In genomic region chr19:15265849-15266248, GRCh38 we compare ENCODE assay signal across 8 cellular contexts. TPM values are rescaled to one million over a fixed set of nuclear protein-coding genes. Genes with fewer than 3 reads are reported as not detected.
A peak's percentile ranks its signal among the peaks of the same experiment; 100 is the strongest.
DNase-seq lines count a peak whose midpoint lies in the region; ATAC-seq and TF ChIP-seq lines count a peak whose summit lies in the region.

No MANE protein-coding gene starts in this region.

- POLR2A ChIA-PET in GM10248 (lab: Yijun Ruan, JAX) = no interaction called here

- H3K4me3 ChIP-seq in cardiac muscle cell (no peak overlapping the region), rectal smooth muscle tissue (ENCODE audit: low read length) (peak overlapping the region; percentile 10)

- no peak for ATAC-seq in HG02798 (IDR thresholded peaks at IDR 0.05; ENCODE audit: poor library complexity, unreplicated experiment)

- DNase-seq in GM03348 (ENCODE audit: low spot score) (peak; percentile 92), cardiac muscle cell (ENCODE audit: low read depth in 1 of 2, low spot score in 1 of 2) (peak in 1 of 2 donors; percentile 99), GM10248 (ENCODE audit: extremely low spot score) (no peak), T-helper 9 cell (no peak), SW480 (ENCODE audit: low spot score) (no peak)

- H3K9ac ChIP-seq in rectal smooth muscle tissue (ENCODE audit: low read length) = no peak overlapping the region

- H3K27me3 ChIP-seq in cardiac muscle cell = no peaks in the 10 kb centered on the region
- H3K27me3 ChIP-seq in rectal smooth muscle tissue (ENCODE audit: control insufficient read depth, insufficient read depth, low read length) = no peaks in the 10 kb centered on the region

- H3K9me3 ChIP-seq in cardiac muscle cell (ENCODE audit: low read depth) = no peaks in the 10 kb centered on the region

- H3K36me3 ChIP-seq in cardiac muscle cell (peaks cover 39% of the 10 kb centered on the region), rectal smooth muscle tissue (ENCODE audit: control insufficient read depth, insufficient read depth, low read length) (peaks cover 44% of the 10 kb centered on the region)

- peaks cover 8% of the 10 kb centered on the region for H3K4me1 ChIP-seq in cardiac muscle cell (ENCODE audit: low read depth)
- peaks cover 33% of the 10 kb centered on the region for H3K4me1 ChIP-seq in rectal smooth muscle tissue (ENCODE audit: control insufficient read depth, insufficient read depth, low read length)

- peak overlapping the region; percentile 18 for H3K27ac ChIP-seq in VCaP
- H3K27ac ChIP-seq in cardiac muscle cell = peak overlapping the region; percentile 55
- peak overlapping the region; percentile 95 for H3K27ac ChIP-seq in rectal smooth muscle tissue (ENCODE audit: low read depth, low read length)

- no peak for TF ChIP-seq CTCF in VCaP (conservative IDR thresholded peaks at IDR 0.05)
- no peak for TF ChIP-seq CTCF in cardiac muscle cell (IDR thresholded peaks at IDR 0.05; ENCODE audit: low read depth, low read length)
- TF ChIP-seq CTCF in GM10248 (IDR thresholded peaks at IDR 0.05; ENCODE audit: control extremely low read depth, extremely low read depth, low read depth, missing control alignments) = no peak

- CTCF ChIA-PET in GM10248 (lab: Yijun Ruan, JAX) = interaction anchor here (0.7 to 1.5 kb wide), 4 partner anchors 9 to 22 kb away, joined by 3 to 6 read pairs (median 3); no protein-coding TSS in a partner anchor

RNA-seq across cellular contexts. Expression of gene EPHX3, which starts 33.6 kb away (rescaled TPM):
- 0.70 and 1.9 TPM in 2 replicates for total RNA-seq in cardiac muscle cell
- polyA plus RNA-seq in cardiac muscle cell = 4.0 and 4.6 TPM in 2 replicates

Comparison
In these comparisons a context has a peak if more than half of its experiments do, and no peak if none do; other contexts are left out.
1. H3K27ac ChIP-seq: peak in every context shown above with its lines; median percentile 95 in rectal smooth muscle tissue; 55 in cardiac muscle cell; 18 in VCaP.